1 cellular context compared by ENCODE assay signal in the genomic region with DNA sequence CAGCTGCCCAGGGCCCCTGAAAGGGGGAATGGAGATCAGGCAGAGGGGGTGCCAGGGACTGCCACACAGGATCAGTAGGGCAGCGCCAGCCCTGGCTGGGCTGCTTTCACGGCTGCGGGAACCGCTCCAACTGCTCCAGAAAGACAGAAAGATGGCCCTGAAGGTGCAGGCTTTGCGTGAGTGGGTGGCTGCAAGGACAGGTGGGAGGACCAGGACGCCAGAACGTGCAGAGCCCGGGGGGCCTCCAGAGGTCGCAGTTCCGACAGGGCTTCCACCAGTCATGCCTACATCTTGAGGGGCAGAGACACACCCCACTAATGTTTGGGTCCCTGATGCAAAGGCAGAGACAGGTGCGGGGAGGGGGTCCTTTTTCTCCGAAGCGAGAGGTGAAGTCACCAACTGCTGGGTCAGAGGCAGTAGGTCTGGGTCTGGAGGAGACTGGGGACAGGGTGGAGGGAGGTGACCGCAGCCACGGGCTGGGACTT.
TF ChIP-seq lines count a peak whose summit lies in the region.

No MANE protein-coding gene starts in this region.

TF ChIP-seq in SK-N-SH, 30 proteins besides CTCF, POLR2A, EP300 and RAD21 (continued from another document):
- TF ChIP-seq, protein P1, sequence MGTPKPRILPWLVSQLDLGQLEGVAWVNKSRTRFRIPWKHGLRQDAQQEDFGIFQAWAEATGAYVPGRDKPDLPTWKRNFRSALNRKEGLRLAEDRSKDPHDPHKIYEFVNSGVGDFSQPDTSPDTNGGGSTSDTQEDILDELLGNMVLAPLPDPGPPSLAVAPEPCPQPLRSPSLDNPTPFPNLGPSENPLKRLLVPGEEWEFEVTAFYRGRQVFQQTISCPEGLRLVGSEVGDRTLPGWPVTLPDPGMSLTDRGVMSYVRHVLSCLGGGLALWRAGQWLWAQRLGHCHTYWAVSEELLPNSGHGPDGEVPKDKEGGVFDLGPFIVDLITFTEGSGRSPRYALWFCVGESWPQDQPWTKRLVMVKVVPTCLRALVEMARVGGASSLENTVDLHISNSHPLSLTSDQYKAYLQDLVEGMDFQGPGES (IDR thresholded peaks at IDR 0.05; ENCODE audit: low read depth, low read length) = no peak
- TF ChIP-seq GATA2 (CRISPR knock-in tag; IDR thresholded peaks at IDR 0.05) = no peak
- TF ChIP-seq, protein P2, sequence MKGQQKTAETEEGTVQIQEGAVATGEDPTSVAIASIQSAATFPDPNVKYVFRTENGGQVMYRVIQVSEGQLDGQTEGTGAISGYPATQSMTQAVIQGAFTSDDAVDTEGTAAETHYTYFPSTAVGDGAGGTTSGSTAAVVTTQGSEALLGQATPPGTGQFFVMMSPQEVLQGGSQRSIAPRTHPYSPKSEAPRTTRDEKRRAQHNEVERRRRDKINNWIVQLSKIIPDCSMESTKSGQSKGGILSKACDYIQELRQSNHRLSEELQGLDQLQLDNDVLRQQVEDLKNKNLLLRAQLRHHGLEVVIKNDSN (IDR thresholded peaks at IDR 0.05; ENCODE audit: borderline replicate concordance, low read depth) = no peak
